19 cellular contexts compared by ENCODE assay signal in genomic region chr14:50957296-50957695, GRCh38. TPM values are rescaled to one million over a fixed set of nuclear protein-coding genes. Genes with fewer than 3 reads are reported as not detected.
A peak's percentile ranks its signal among the peaks of the same experiment; 100 is the strongest.
DNase-seq lines count a peak whose midpoint lies in the region; ATAC-seq, FAIRE-seq and TF ChIP-seq lines count a peak whose summit lies in the region.
"Had no signal": no experiment of that assay in that cellular context is flagged by ENCODE, and none has a peak within 500 bp of the region (broad histone marks: within the 10 kb centered on the region; RNA-seq: fewer than 3 reads in every experiment).

No MANE protein-coding gene starts in this region.

- no peaks in the 10 kb centered on the region for H3K36me3 Mint-ChIP-seq in CD8-positive, alpha-beta memory T cell

- peak; percentile 56 for DNase-seq in BE2C
- peak; percentile 14 for DNase-seq in MG63
- peak; percentile 65 for DNase-seq in amniotic epithelial cell (ENCODE audit: low read depth)
- DNase-seq in iris pigment epithelial cell (ENCODE audit: low read depth): peak; percentile 83
- DNase-seq in GM12892 (ENCODE audit: insufficient read length): no peak
- no peak for DNase-seq in NCI-H146 (lab: John Stamatoyannopoulos, UW)
- DNase-seq in CD8-positive, alpha-beta memory T cell: no peak
- DNase-seq: activated effector memory CD4-positive, alpha-beta T cell treated with Interleukin-2 at 50 U/mL for 16 hours; Kasumi-1; left lung; NCI-H2029; NCI-H526; posterior cingulate gyrus; stimulated activated naive CD8-positive, alpha-beta T cell treated with anti-CD3 and anti-CD28 coated beads, Interleukin-15, amount 100 ng/mL, for 72 hours had no signal

- TF ChIP-seq POLR2A in GM12892 (IDR thresholded peaks at IDR 0.05; ENCODE audit: low read depth, low read length): no peak

- H3K4me3 Mint-ChIP-seq in CD8-positive, alpha-beta memory T cell: no peak overlapping the region
- H3K4me3 Mint-ChIP-seq: stimulated activated naive CD8-positive, alpha-beta T cell treated with anti-CD3 and anti-CD28 coated beads, Interleukin-15, amount 100 ng/mL, for 72 hours had no signal

- H3K4me1 Mint-ChIP-seq in CD8-positive, alpha-beta memory T cell: no peaks in the 10 kb centered on the region

- no peak overlapping the region for H3K27ac ChIP-seq in CD8-positive, alpha-beta memory T cell (ENCODE audit: low read depth, low read length)
- H3K27ac ChIP-seq: body of pancreas, left lung, vagina had no signal

- H3K27me3 Mint-ChIP-seq in CD8-positive, alpha-beta memory T cell: peaks cover 4% of the 10 kb centered on the region in 2 donors
- H3K27me3 Mint-ChIP-seq: stimulated activated naive CD8-positive, alpha-beta T cell treated with anti-CD3 and anti-CD28 coated beads, Interleukin-15, amount 100 ng/mL, for 72 hours had no signal

- no peak for ATAC-seq in HG02798 (IDR thresholded peaks at IDR 0.05; ENCODE audit: poor library complexity, unreplicated experiment)
- ATAC-seq: body of pancreas; left lung; Panc1; stimulated activated naive CD8-positive, alpha-beta T cell treated with anti-CD3 and anti-CD28 coated beads, Interleukin-15, amount 100 ng/mL, for 72 hours had no signal

- H3K4me1 ChIP-seq in BE2C: peaks cover 27% of the 10 kb centered on the region
- H3K4me1 ChIP-seq in CD8-positive, alpha-beta memory T cell (ENCODE audit: insufficient read depth, low read length): no peaks in the 10 kb centered on the region

- H3K9me3 ChIP-seq in BE2C (no peaks in the 10 kb centered on the region), MG63 (no peaks in the 10 kb centered on the region)
- no peaks in the 10 kb centered on the region for H3K9me3 ChIP-seq in CD8-positive, alpha-beta memory T cell (ENCODE audit: low read length)
- H3K9me3 ChIP-seq: body of pancreas, left lung, vagina had no signal

- no peak for TF ChIP-seq CTCF in BE2C (IDR thresholded peaks at IDR 0.05; ENCODE audit: low read depth, low read length)

- CTCF ChIA-PET in CD8-positive, alpha-beta memory T cell (lab: Charles Lee): no interaction called here

- no peaks in the 10 kb centered on the region for H3K9me3 Mint-ChIP-seq in CD8-positive, alpha-beta memory T cell
- H3K9me3 Mint-ChIP-seq: stimulated activated naive CD8-positive, alpha-beta T cell treated with anti-CD3 and anti-CD28 coated beads, Interleukin-15, amount 100 ng/mL, for 72 hours had no signal

- no peak for FAIRE-seq in GM12892 (lab: Jason Lieb, UNC)

- H3K4me3 ChIP-seq in BE2C (ENCODE audit: low read depth, low read length) (peak overlapping the region; percentile 37), MG63 (peak overlapping the region; percentile 34)
- H3K4me3 ChIP-seq in CD8-positive, alpha-beta memory T cell (ENCODE audit: low read length): no peak overlapping the region
- H3K4me3 ChIP-seq: body of pancreas, left lung, vagina had no signal

- no peak overlapping the region for H3K27ac Mint-ChIP-seq in CD8-positive, alpha-beta memory T cell

- POLR2A ChIA-PET in CD8-positive, alpha-beta memory T cell (lab: Charles Lee): no interaction called here

- H3K36me3 ChIP-seq in BE2C (no peaks in the 10 kb centered on the region), MG63 (no peaks in the 10 kb centered on the region)
- H3K36me3 ChIP-seq in CD8-positive, alpha-beta memory T cell (ENCODE audit: insufficient read depth, low read length): no peaks in the 10 kb centered on the region
- H3K36me3 ChIP-seq: left lung, vagina had no signal

- H3K27me3 ChIP-seq in BE2C: no peaks in the 10 kb centered on the region
- no peaks in the 10 kb centered on the region for H3K27me3 ChIP-seq in MG63
- H3K27me3 ChIP-seq in CD8-positive, alpha-beta memory T cell (ENCODE audit: insufficient read depth, low read length, poor library complexity, severe bottlenecking): no peaks in the 10 kb centered on the region
- H3K27me3 ChIP-seq: body of pancreas, left lung, vagina had no signal

RNA-seq across cellular contexts. Expression of gene PYGL, which starts 13.0 kb away (rescaled TPM):
- polyA plus RNA-seq in BE2C (2012; ENCODE audit: insufficient read depth, insufficient read length, low read depth): 1.9 TPM
- total RNA-seq in MG63 (2014; rRNA removed; shearing (Covaris generic); ENCODE audit: low replicate concordance): 0.63 and 2.3 TPM in 2 replicates
- polyA plus RNA-seq in GM12892 (2012; ENCODE audit: missing spikeins): 10.1 TPM
- total RNA-seq in CD8-positive, alpha-beta memory T cell: under 1 TPM; 0.44 to 0.81 TPM
- polyA plus RNA-seq in CD8-positive, alpha-beta memory T cell: not detected
- total RNA-seq: T-helper 1 cell treated with Interleukin-12 subunit alpha and Interleukin-12 subunit beta and Interleukin-4 antibody, amounts not matched to agents 30 ng/mL and 1 ng/mL, for 36 hours had no signal

Comparison
In these comparisons a context has a peak if more than half of its experiments do, and no peak if none do; other contexts are left out.
1. DNase-seq: peak in BE2C (single experiment), MG63 (single experiment), amniotic epithelial cell (single experiment) and iris pigment epithelial cell (single experiment); none in GM12892 (single experiment), NCI-H146 (single experiment) and CD8-positive, alpha-beta memory T cell (0 of 5).